8 cellular contexts compared by ENCODE assay signal in the genomic region with DNA sequence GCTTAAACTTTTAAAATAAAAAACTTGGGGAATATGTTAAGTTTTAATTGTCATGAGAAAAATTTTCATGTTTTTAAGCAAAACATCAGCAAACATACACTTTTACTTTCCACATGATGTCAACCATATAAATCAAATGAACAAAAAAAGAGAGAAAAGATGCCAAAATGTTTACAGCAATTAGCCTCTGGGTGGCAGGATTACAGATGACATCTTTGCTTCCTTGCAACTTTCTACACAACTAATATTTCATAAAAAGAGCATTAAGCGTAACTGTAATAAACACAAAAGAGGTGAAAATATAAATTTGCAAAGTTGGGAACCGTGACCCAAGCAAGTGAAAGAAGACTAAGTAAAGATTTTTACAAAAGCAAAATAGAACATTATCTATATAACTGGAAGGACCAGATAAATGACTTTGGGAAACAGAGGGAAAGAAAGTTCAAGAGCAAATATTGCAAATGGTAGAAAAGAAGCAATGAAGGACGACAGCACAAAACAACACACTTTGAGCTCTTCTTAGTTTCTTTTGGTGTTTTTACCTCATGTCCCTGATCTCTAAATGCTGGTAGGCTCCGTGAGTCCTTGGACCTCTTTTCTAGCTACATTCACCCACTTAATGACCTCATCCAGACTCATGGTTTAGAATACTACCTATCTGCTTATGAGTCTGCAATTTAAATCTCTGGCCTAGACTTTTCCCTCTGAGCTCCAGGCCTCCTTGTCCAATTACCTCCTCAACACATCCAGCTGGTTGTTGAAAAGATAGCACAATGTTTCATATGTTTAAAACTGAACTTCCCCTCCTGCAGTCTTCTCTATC. TPM values are rescaled to one million over a fixed set of nuclear protein-coding genes. Genes with fewer than 3 reads are reported as not detected.
DNase-seq lines count a peak whose midpoint lies in the region; ATAC-seq and TF ChIP-seq lines count a peak whose summit lies in the region.

No MANE protein-coding gene starts in this region.

- H3K27ac ChIP-seq in left ventricle myocardium inferior (replicated peaks), result peak overlapping the region; percentile 2
- H3K27ac ChIP-seq in foreskin keratinocyte, result no peak overlapping the region
- peak overlapping the region; percentile 23 for H3K27ac ChIP-seq in vagina

- H3K36me3 ChIP-seq in left ventricle myocardium inferior, result peaks cover 59% of the 10 kb centered on the region
- peaks cover 0 to 49% of the 10 kb centered on the region in 2 donors for H3K36me3 ChIP-seq in vagina

- intact Hi-C loops in left ventricle myocardium inferior (cut with micrococcal nuclease) (no loop called here), Right ventricle myocardium inferior (cut with DNase I) (no loop called here), vagina (cut with DNase I) (no loop called here)

- TF ChIP-seq POLR2A in vagina (IDR thresholded peaks at IDR 0.05), result no peak

- DNase-seq in left ventricle myocardium inferior (no peak), Right ventricle myocardium inferior (ENCODE audit: missing footprints) (no peak), RPMI7951 (ENCODE audit: low read depth) (peak; percentile 35), foreskin keratinocyte (no peak), vagina (ENCODE audit: extremely low spot score in 2 of 2) (no peak)
- DNase-seq in activated CD8-positive, alpha-beta memory T cell treated with anti-CD3 and anti-CD28 coated beads for 24 hours, result no peak
- no peak for DNase-seq in stimulated activated CD4-positive, alpha-beta T cell treated with anti-CD3 and anti-CD28 coated beads, Interleukin-2, amount 100 ng/mL, for 24 hours

- peak; percentile 55 for TF ChIP-seq CTCF in left ventricle myocardium inferior (IDR thresholded peaks at IDR 0.05; ENCODE audit: borderline replicate concordance)
- TF ChIP-seq CTCF in foreskin keratinocyte (conservative IDR thresholded peaks at IDR 0.05), result peak; percentile 57
- peak in 1 of 3 experiments; percentile 39 for TF ChIP-seq CTCF in vagina (IDR thresholded peaks at IDR 0.05)

- H3K4me3 ChIP-seq in left ventricle myocardium inferior (no peak overlapping the region), vagina (no peak overlapping the region)

- H3K4me1 ChIP-seq in left ventricle myocardium inferior (peaks cover 14% of the 10 kb centered on the region), foreskin keratinocyte (no peaks in the 10 kb centered on the region), vagina (peaks cover 9% of the 10 kb centered on the region)

- no peaks in the 10 kb centered on the region for H3K27me3 ChIP-seq in left ventricle myocardium inferior (ENCODE audit: low read depth)
- H3K27me3 ChIP-seq in foreskin keratinocyte, result no peaks in the 10 kb centered on the region
- no peaks in the 10 kb centered on the region for H3K27me3 ChIP-seq in vagina

- ATAC-seq in Right ventricle myocardium inferior, result no peak
- no peak for ATAC-seq in foreskin keratinocyte
- no peak for ATAC-seq in HG03439 (IDR thresholded peaks at IDR 0.05; ENCODE audit: unreplicated experiment)

- H3K9me3 ChIP-seq in left ventricle myocardium inferior (replicated peaks) (no peaks in the 10 kb centered on the region), vagina (no peaks in the 10 kb centered on the region)

RNA-seq across cellular contexts. Expression of gene TP53BP1, which starts 9.4 kb away (rescaled TPM):
- 28.6 TPM for total RNA-seq in left ventricle myocardium inferior
- total RNA-seq in Right ventricle myocardium inferior, result 24.3 TPM
- total RNA-seq in RPMI7951 (2014; rRNA removed; shearing (Covaris generic)), result 25.4 and 26.7 TPM in 2 replicates
- total RNA-seq in foreskin keratinocyte, result 31.5 and 33.0 TPM in 2 replicates
- 13.1 and 13.3 TPM in 2 replicates for polyA plus RNA-seq in foreskin keratinocyte
- total RNA-seq in vagina, result 44.9 TPM

RNA-seq across cellular contexts. Expression of gene MAP1A, which starts 33.9 kb away (rescaled TPM):
- total RNA-seq in left ventricle myocardium inferior (56.0 TPM), Right ventricle myocardium inferior (21.4 TPM), foreskin keratinocyte (0.24 and 0.28 TPM in 2 replicates), vagina (16.9 TPM)
- 1.6 and 2.4 TPM in 2 replicates for total RNA-seq in RPMI7951 (2014; rRNA removed; shearing (Covaris generic))
- polyA plus RNA-seq in foreskin keratinocyte, result 0.04 and 0.08 TPM in 2 replicates
